8 cellular contexts compared by ENCODE assay signal in the genomic region with DNA sequence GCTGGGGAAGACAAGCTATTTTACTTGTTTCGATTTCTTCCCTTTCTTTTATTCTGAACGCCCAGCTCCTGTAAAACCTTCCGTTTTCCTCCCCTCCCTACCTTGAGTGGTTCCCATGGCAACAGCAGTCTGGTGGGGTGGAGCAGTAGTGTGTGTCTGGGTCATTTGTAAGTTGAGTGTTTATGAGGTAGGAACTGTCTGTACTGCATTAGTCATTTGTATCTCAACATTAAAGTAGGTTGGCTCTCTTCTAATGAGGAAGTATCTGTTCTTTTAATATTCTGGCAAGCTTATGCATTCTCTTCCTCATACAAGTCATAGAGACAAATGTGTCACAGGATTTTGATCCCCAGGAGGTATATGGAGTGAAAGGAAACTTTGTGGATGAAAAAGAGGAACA.
DNase-seq lines count a peak whose midpoint lies in the region; ATAC-seq, FAIRE-seq and TF ChIP-seq lines count a peak whose summit lies in the region.

No MANE protein-coding gene starts in this region.

- H4K20me1 ChIP-seq in GM12878 (ENCODE audit: control insufficient read depth, insufficient read depth), result no peaks in the 10 kb centered on the region

- no peak for TF ChIP-seq POLR2A in GM12878 (IDR thresholded peaks at IDR 0.05; ENCODE audit: low read depth, low read length)

- TF ChIP-seq CTCF in HFF-Myc (IDR thresholded peaks at IDR 0.05; ENCODE audit: low read depth, low read length, missing control alignments) (no peak), GM12878 (IDR thresholded peaks at IDR 0.05 in 2 of 3, conservative IDR thresholded peaks at IDR 0.05 in 1 of 3; ENCODE audit: control insufficient read depth in 2 of 3, extremely low read depth in 1 of 3, insufficient read depth in 1 of 3, low read depth in 3 of 3, low read length in 3 of 3) (no peak)

- FAIRE-seq in GM12878 (lab: Jason Lieb, UNC), result no peak

- RAD21 ChIA-PET in GM12878 (lab: Charles Lee; ENCODE audit: unreplicated experiment), result interaction anchor here (0.9 kb wide), 1 partner anchor 39 kb away, joined by 3 read pairs; no protein-coding TSS in a partner anchor

- CTCF ChIA-PET in GM12878 (lab: Yijun Ruan, JAX), result interaction anchor here (0.8 kb wide), 1 partner anchor 353 kb away, joined by 3 read pairs; no protein-coding TSS in a partner anchor

- in situ Hi-C loops in GM12878 (cut with MboI), result no loop called here

- H3K79me2 ChIP-seq in GM12878 (ENCODE audit: control insufficient read depth, insufficient read depth, low read length), result no peaks in the 10 kb centered on the region

- no peak for TF ChIP-seq EP300 in GM12878 (IDR thresholded peaks at IDR 0.05; ENCODE audit: borderline replicate concordance in 1 of 2, control insufficient read depth in 1 of 2, low read depth in 2 of 2, low read length in 2 of 2)

- POLR2A ChIA-PET in GM12878 (lab: Charles Lee), result interaction anchor here (0.6 kb wide), 2 partner anchors 84 to 245 kb away, joined by 4 to 5 read pairs; no protein-coding TSS in a partner anchor

- intact Hi-C loops in GM12878 (cut with micrococcal nuclease; ENCODE audit: unreplicated experiment), result no loop called here

- no peak overlapping the region for H3K9ac ChIP-seq in GM12878 (ENCODE audit: control insufficient read depth, insufficient read depth, low read length)

- SMC1A ChIA-PET in GM12878 (lab: Charles Lee; ENCODE audit: uncharacterized antibody, unreplicated experiment), result interaction anchor here (1.0 kb wide), 1 partner anchor 15 kb away, joined by 6 read pairs; no protein-coding TSS in a partner anchor

- DNase-seq in DMS 273 (lab: John Stamatoyannopoulos, UW; ENCODE audit: unreplicated experiment) (peak; percentile 88), HFF-Myc (ENCODE audit: extremely low read depth, low read depth) (peak; percentile 21), NCI-H2196 treated with DMSO at 0.1 percent for 48 hours (lab: John Stamatoyannopoulos, UW; ENCODE audit: unreplicated experiment) (peak; percentile 60), GM12878 (ENCODE audit: low read depth, low spot score) (no peak), medulla oblongata (ENCODE audit: extremely low spot score) (peak; percentile 18), hepatic stellate cell (ENCODE audit: low spot score) (no peak), mesenteric fat pad (ENCODE audit: low spot score) (no peak)

- no peak overlapping the region for H3K4me2 ChIP-seq in GM12878 (ENCODE audit: control insufficient read depth, insufficient read depth)

- no TSS peak for BruUV-seq in GM12878 (replicated peaks; lab: Mats Ljungman, UMichigan)

- peak; percentile 70 for ATAC-seq in GM12878
- ATAC-seq in GM19328 (IDR thresholded peaks at IDR 0.05; ENCODE audit: unreplicated experiment), result no peak

- H3K27me3 ChIP-seq in GM12878 (replicated peaks in 1 of 2; ENCODE audit: control insufficient read depth in 2 of 2, insufficient read depth in 2 of 2, low read length in 1 of 2), result 0 out of 4 replicates have a peak, but pooled peaks cover 0 to 3% of the 10 kb centered on the region in 2 experiments

- H3K4me3 ChIP-seq in HFF-Myc (replicated peaks; ENCODE audit: low read depth, low read length) (no peak overlapping the region), GM12878 (no peak overlapping the region)

- no peaks in the 10 kb centered on the region for H3K4me1 ChIP-seq in GM12878 (ENCODE audit: control insufficient read depth, insufficient read depth, low read length)

- no peak for TF ChIP-seq RAD21 in GM12878 (IDR thresholded peaks at IDR 0.05; ENCODE audit: insufficient read depth, low read depth, low read length)

- 20% methylated on average over 3 of the region's 3 CpGs for WGBS in GM12878 (ENCODE audit: insufficient coverage, insufficient replicate concordance, low lambda C conversion rate, missing lambda C conversion rate)

- H3K9me3 ChIP-seq in GM12878 (replicated peaks; ENCODE audit: control insufficient read depth, insufficient read depth, low read length), result no peaks in the 10 kb centered on the region

- no peak overlapping the region for H2AFZ ChIP-seq in GM12878 (ENCODE audit: control insufficient read depth, low read depth, low read length)

- no peaks in the 10 kb centered on the region for H3K36me3 ChIP-seq in GM12878 (ENCODE audit: control insufficient read depth in 2 of 2, insufficient read depth in 2 of 2, low read length in 1 of 2)

- H3K27ac ChIP-seq in GM12878 (ENCODE audit: control insufficient read depth, insufficient read depth), result no peak overlapping the region

TF ChIP-seq in GM12878, 131 proteins besides CTCF, POLR2A, EP300 and RAD21:
- 0 out of 2 replicates have a peak, but pooled peaks have one; percentile 32 for TF ChIP-seq BMI1 (IDR thresholded peaks at IDR 0.05; ENCODE audit: borderline replicate concordance)
- TF ChIP-seq GABPA (IDR thresholded peaks at IDR 0.05; ENCODE audit: low read depth), result no peak
- no peak for TF ChIP-seq REST (IDR thresholded peaks at IDR 0.05; ENCODE audit: low read depth, low read length)
- TF ChIP-seq IKZF2 (IDR thresholded peaks at IDR 0.05), result no peak

Comparison
In these comparisons a context has a peak if more than half of its experiments do, and no peak if none do; other contexts are left out.
1. DNase-seq: peak in DMS 273 (single experiment), HFF-Myc (single experiment), NCI-H2196 treated with DMSO at 0.1 percent for 48 hours (single experiment) and medulla oblongata (single experiment); none in GM12878 (single experiment), hepatic stellate cell (single experiment) and mesenteric fat pad (single experiment).